Comparison of ENCODE assay signal across 9 cellular contexts in the genomic region with DNA sequence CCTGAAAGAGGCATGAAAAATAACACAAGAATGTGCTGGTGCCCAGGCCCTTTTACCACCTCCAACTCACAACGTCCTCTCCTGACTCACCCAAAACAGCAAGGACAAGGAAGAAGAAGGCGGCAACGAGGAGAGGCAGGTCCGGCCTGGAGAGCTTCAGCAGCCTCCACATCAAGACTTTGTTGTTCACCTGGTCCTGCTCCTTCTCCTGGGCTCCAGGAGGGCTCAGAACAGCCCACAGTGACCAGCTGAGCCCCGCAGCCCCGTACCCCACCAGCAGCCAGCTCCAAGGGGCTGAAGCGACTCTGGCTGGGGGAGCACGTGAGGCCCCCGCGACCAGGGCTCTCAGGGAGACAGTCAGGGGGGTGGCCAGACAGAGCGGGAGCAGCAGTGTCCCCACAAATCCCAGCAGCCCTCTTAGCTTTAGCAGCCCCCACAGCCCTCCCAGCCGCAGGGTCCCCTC. TPM values are rescaled to one million over a fixed set of nuclear protein-coding genes. Genes with fewer than 3 reads are reported as not detected.
A peak's percentile ranks its signal among the peaks of the same experiment; 100 is the strongest.
DNase-seq lines count a peak whose midpoint lies in the region; ATAC-seq, FAIRE-seq and TF ChIP-seq lines count a peak whose summit lies in the region.
"Had no signal": no experiment of that assay in that cellular context is flagged by ENCODE, and none has a peak within 500 bp of the region (broad histone marks: within the 10 kb centered on the region; RNA-seq: fewer than 3 reads in every experiment).

No MANE protein-coding gene starts in this region.

- peaks cover 4% of the 10 kb centered on the region for H3K79me2 ChIP-seq in HepG2 (ENCODE audit: insufficient read depth, low read length)

- H3K9me3 ChIP-seq in A549: no peaks in the 10 kb centered on the region
- no peaks in the 10 kb centered on the region for H3K9me3 ChIP-seq in HEK293 (ENCODE audit: control insufficient read depth, insufficient read depth, low read depth, low read length)
- no peaks in the 10 kb centered on the region for H3K9me3 ChIP-seq in HepG2 (ENCODE audit: low read length)
- H3K9me3 ChIP-seq in upper lobe of right lung: no peaks in the 10 kb centered on the region

- CTCF ChIA-PET in A549 (lab: Yijun Ruan, JAX) (interaction anchor here (0.9 to 10.9 kb wide), 19 partner anchors 10 to 337 kb away, joined by 3 to 253 read pairs (median 11); partner anchors contain the start of genes HLA-DMA, PSMB9 and TAP1), HEK293 (lab: Yijun Ruan, JAX) (interaction anchor here (0.6 to 6.7 kb wide), 38 partner anchors 9 to 1257 kb away, joined by 3 to 355 read pairs (median 8); partner anchors contain the start of genes HLA-DMA, HLA-DQB2, PSMB9 and TAP1), HepG2 (lab: Yijun Ruan, JAX; ENCODE audit: low intra/inter-chr PET ratio, low total read pairs) (interaction anchor here (2.9 to 3.1 kb wide), 2 partner anchors 16 to 30 kb away, joined by 39 to 65 read pairs; partner anchors contain the start of genes PSMB9 and TAP1)

- H3K4me1 ChIP-seq in A549: peaks cover 5% of the 10 kb centered on the region; the same call in 1 of the 3 replicates
- H3K4me1 ChIP-seq in HEK293 (ENCODE audit: control insufficient read depth, insufficient read depth, low read length): 0 out of 2 replicates have a peak, but pooled peaks cover 3% of the 10 kb centered on the region
- peaks cover 17% of the 10 kb centered on the region for H3K4me1 ChIP-seq in HepG2 (ENCODE audit: insufficient read depth, low read length)
- H3K4me1 ChIP-seq in upper lobe of right lung: peaks cover 23% of the 10 kb centered on the region

- TF ChIP-seq CTCF in A549 (IDR thresholded peaks at IDR 0.05) (no peak), HEK293 (tag by site-specific recombination; IDR thresholded peaks at IDR 0.05) (no peak), HepG2 (CRISPR knock-in tag; IDR thresholded peaks at IDR 0.05) (no peak), upper lobe of right lung (IDR thresholded peaks at IDR 0.05) (no peak)

- intact Hi-C loops in HepG2 (cut with micrococcal nuclease; ENCODE audit: unreplicated experiment) (loop anchor here (1.0 kb wide), 3 partner anchors 16 to 116 kb away; partner anchors contain the start of genes HLA-DMA and TAP1), upper lobe of right lung (cut with DNase I) (no loop called here)

- POLR2A ChIA-PET in A549 (lab: Yijun Ruan, JAX) (interaction anchor here (0.8 to 2.2 kb wide), 7 partner anchors 16 to 134 kb away, joined by 4 to 30 read pairs (median 12); partner anchors contain the start of genes BRD2, PSMB9 and TAP1), HEK293 (lab: Yijun Ruan, JAX) (interaction anchor here (0.7 to 3.5 kb wide), 20 partner anchors 8 to 147 kb away, joined by 3 to 83 read pairs (median 7); partner anchors contain the start of genes BRD2, PSMB9 and TAP1), HepG2 (lab: Yijun Ruan, JAX) (interaction anchor here (0.9 to 2.5 kb wide), 13 partner anchors 9 to 1099 kb away, joined by 3 to 56 read pairs (median 4); partner anchors contain the start of genes ATF6B, PBX2, PSMB9 and TAP1)

- TF ChIP-seq POLR2A in A549 (IDR thresholded peaks at IDR 0.05; ENCODE audit: low read length) (no peak), HepG2 (IDR thresholded peaks at IDR 0.05; ENCODE audit: insufficient read depth in 1 of 2, low read depth in 2 of 2, low read length in 2 of 2) (no peak)

- in situ Hi-C loops in HepG2 (cut with HindIII; ENCODE audit: extremely low pct_ligation_motif_present, low pct_unique_long_range_greater_than_20kb): no loop called here

- BruUV-seq in HepG2 (replicated peaks; lab: Mats Ljungman, UMichigan): TSS peak; percentile 31

- H3K27ac ChIP-seq in A549 (peak overlapping the region; percentile 83 to 90), HEK293 (ENCODE audit: extremely low read depth, low read depth, low read length) (peak overlapping the region; percentile 38; the same call in 1 of the 2 replicates), HepG2 (ENCODE audit: extremely low read length, insufficient read depth, low read length) (peak overlapping the region; percentile 80), upper lobe of right lung (peak overlapping the region; percentile 83)

- no peak overlapping the region for H2AFZ ChIP-seq in HepG2 (ENCODE audit: low read length)

- peak overlapping the region; percentile 61 for H3K9ac ChIP-seq in HepG2 (ENCODE audit: insufficient read depth, low read depth, low read length)

- ATAC-seq in A549 (peak in 1 of 2 experiments; percentile 6; a peak in 4 of 6 replicates), HepG2 (no peak; the same call in 2 of the 3 replicates), upper lobe of right lung (no peak), HG03378 (IDR thresholded peaks at IDR 0.05; ENCODE audit: unreplicated experiment) (no peak)
- no peak for ATAC-seq in activated CD4-positive, CD25-positive, alpha-beta regulatory T cell treated with anti-CD3 and anti-CD28 coated beads, Interleukin-2, amount 50 U/mL, for 24 hours

- DNase-seq in A549 (ENCODE audit: low read depth in 1 of 2, low spot score in 1 of 2): no peak
- DNase-seq in amniotic epithelial cell (ENCODE audit: low read depth): peak; percentile 19
- no peak for DNase-seq in HepG2 (ENCODE audit: low spot score)
- no peak for DNase-seq in upper lobe of right lung
- DNase-seq in activated CD4-positive, CD25-positive, alpha-beta regulatory T cell treated with anti-CD3 and anti-CD28 coated beads, Interleukin-2, amount 50 U/mL, for 72 hours: no peak

- TF ChIP-seq RAD21 in A549 (conservative IDR thresholded peaks at IDR 0.05 in 1 of 2, IDR thresholded peaks at IDR 0.05 in 1 of 2) (no peak), HepG2 (CRISPR knock-in tag; IDR thresholded peaks at IDR 0.05) (no peak)

- H4K20me1 ChIP-seq in HepG2 (ENCODE audit: insufficient read depth, low read length): no peaks in the 10 kb centered on the region

- no peak for FAIRE-seq in A549 (lab: Jason Lieb, UNC)
- no peak for FAIRE-seq in HepG2 (lab: Jason Lieb, UNC)

- TF ChIP-seq EP300 in A549 (IDR thresholded peaks at IDR 0.05) (no peak), HepG2 (IDR thresholded peaks at IDR 0.05; ENCODE audit: low read depth in 2 of 2, low read length in 2 of 2) (no peak), HepG2 (CRISPR knock-in tag; IDR thresholded peaks at IDR 0.05; ENCODE audit: borderline replicate concordance) (no peak)

- 50% methylated on average over 7 of the region's 12 CpGs for WGBS in A549 (ENCODE audit: missing lambda C conversion rate)
- WGBS in HepG2 (ENCODE audit: low lambda C conversion rate): 30% methylated on average over 6 of the region's 12 CpGs

- no peaks in the 10 kb centered on the region for H3K27me3 ChIP-seq in HepG2 (ENCODE audit: control insufficient read depth in 1 of 2, insufficient read depth in 2 of 2, low read length in 2 of 2)
- no peaks in the 10 kb centered on the region for H3K27me3 ChIP-seq in upper lobe of right lung

- peak overlapping the region; percentile 98 for H3K4me2 ChIP-seq in A549
- peak overlapping the region; percentile 94 for H3K4me2 ChIP-seq in HepG2 (ENCODE audit: low read depth, low read length)

- H3K4me3 ChIP-seq in A549 (peak overlapping the region; percentile 74), HEK293 (ENCODE audit: low read depth, low read length) (peak overlapping the region; percentile 87), HepG2 (replicated peaks in 1 of 3; ENCODE audit: insufficient read depth in 1 of 3, low read depth in 2 of 3, low read length in 3 of 3) (peak overlapping the region; percentile 82 to 87 (median 86)), upper lobe of right lung (peak overlapping the region; percentile 65)

- peaks cover 0 to 19% of the 10 kb centered on the region in 2 experiments; a peak in 1 of 3 replicates for H3K36me3 ChIP-seq in HEK293 (ENCODE audit: control insufficient read depth in 2 of 2, insufficient read depth in 1 of 2, low read length in 2 of 2)
- H3K36me3 ChIP-seq in HepG2 (replicated peaks in 1 of 2; ENCODE audit: control insufficient read depth in 1 of 2, insufficient read depth in 2 of 2, low read length in 2 of 2): peaks cover 2 to 7% of the 10 kb centered on the region in 2 experiments; a peak in 2 of 5 replicates
- H3K36me3 ChIP-seq in upper lobe of right lung: peaks cover 61% of the 10 kb centered on the region

RNA-seq across cellular contexts. Expression of gene TAP2, which starts 0.9 kb away (rescaled TPM):
- 11.4 and 12.1 TPM in 2 replicates for polyA plus RNA-seq in A549 (2011; rRNA removed)
- polyA plus RNA-seq in A549 (2012; cell fraction: cytosol; rRNA removed): 13.0 and 19.3 TPM in 2 replicates
- polyA plus RNA-seq in A549 (2012; cell fraction: nucleus; rRNA removed): 19.1 and 32.6 TPM in 2 replicates
- 15.9 to 18.4 TPM (median 16.5 TPM) in 3 replicates for polyA plus RNA-seq in A549 (2017; fragmentation: RNase III; extraction: RNeasy Plus Mini Kit Qiagen cat#74134 plus additional on column Dnase treatment)
- 21.0 and 42.2 TPM in 2 replicates for polyA minus RNA-seq in A549 (2011; rRNA and poly(A)+ RNA removed)
- 9.8 and 17.6 TPM in 2 replicates for total RNA-seq in HepG2 (2016; rRNA removed; fragmentation: Illumina TruSeq; extraction: Trizol)
- total RNA-seq in HepG2 (2016; cell fraction: cytosol; rRNA removed; fragmentation: Illumina TruSeq; extraction: Trizol; ENCODE audit: low read depth): 1.2 and 1.7 TPM in 2 replicates
- 9.2 and 20.2 TPM in 2 replicates for total RNA-seq in HepG2 (2016; cell fraction: insoluble cytoplasmic fraction; rRNA removed; fragmentation: Illumina TruSeq; extraction: Trizol)
- total RNA-seq in HepG2 (2016; cell fraction: membrane; rRNA removed; fragmentation: Illumina TruSeq; extraction: Trizol): 4.0 and 4.1 TPM in 2 replicates
- 21.3 and 26.0 TPM in 2 replicates for total RNA-seq in HepG2 (2016; cell fraction: nucleus; rRNA removed; fragmentation: Illumina TruSeq; extraction: Trizol)
- 10.3 and 16.2 TPM in 2 replicates for polyA plus RNA-seq in HepG2 (2011; rRNA removed)
- 7.9 and 11.8 TPM in 2 replicates for polyA plus RNA-seq in HepG2 (2011; cell fraction: cytosol; rRNA removed)
- 17.4 and 34.9 TPM in 2 replicates for polyA plus RNA-seq in HepG2 (2011; cell fraction: nucleus; rRNA removed)
- 11.3 and 15.1 TPM in 2 replicates for polyA plus RNA-seq in HepG2 (2012)
- 0.72 and 1.6 TPM in 2 replicates for polyA plus RNA-seq in HepG2 (2016; cell fraction: cytosol; fragmentation: Illumina TruSeq; extraction: Trizol; ENCODE audit: low read depth)
- 11.8 and 12.8 TPM in 2 replicates for polyA plus RNA-seq in HepG2 (2016; cell fraction: insoluble cytoplasmic fraction; fragmentation: Illumina TruSeq; extraction: Trizol; ENCODE audit: low read depth)
- polyA plus RNA-seq in HepG2 (2016; cell fraction: membrane; fragmentation: Illumina TruSeq; extraction: Trizol; ENCODE audit: low read depth): 2.6 and 3.1 TPM in 2 replicates
- 54.1 and 59.6 TPM in 2 replicates for polyA plus RNA-seq in HepG2 (2016; cell fraction: nucleus; fragmentation: Illumina TruSeq; extraction: Trizol; ENCODE audit: insufficient read depth, low read depth)
- polyA minus RNA-seq in HepG2 (2011; rRNA and poly(A)+ RNA removed; ENCODE audit: low replicate concordance): 39.2 and 126 TPM in 2 replicates
- polyA minus RNA-seq in HepG2 (2011; cell fraction: cytosol; rRNA and poly(A)+ RNA removed): 9.4 and 12.6 TPM in 2 replicates
- polyA minus RNA-seq in HepG2 (2011; cell fraction: nucleus; rRNA and poly(A)+ RNA removed): 21.8 and 31.5 TPM in 2 replicates
- total RNA-seq in upper lobe of right lung: 56.4 TPM

RNA-seq across cellular contexts. Expression of gene PSMB8, which starts 6.2 kb away (rescaled TPM):
- polyA plus RNA-seq in A549 (2011; rRNA removed): 18.7 and 20.2 TPM in 2 replicates
- 11.4 and 13.4 TPM in 2 replicates for polyA plus RNA-seq in A549 (2012; cell fraction: cytosol; rRNA removed)
- polyA plus RNA-seq in A549 (2012; cell fraction: nucleus; rRNA removed): 10.3 and 11.9 TPM in 2 replicates
- 14.6 to 16.6 TPM (median 15.9 TPM) in 3 replicates for polyA plus RNA-seq in A549 (2017; fragmentation: RNase III; extraction: RNeasy Plus Mini Kit Qiagen cat#74134 plus additional on column Dnase treatment)
- 7.3 and 9.3 TPM in 2 replicates for polyA minus RNA-seq in A549 (2011; rRNA and poly(A)+ RNA removed)
- 64.7 and 74.9 TPM in 2 replicates for total RNA-seq in HepG2 (2016; rRNA removed; fragmentation: Illumina TruSeq; extraction: Trizol)
- total RNA-seq in HepG2 (2016; cell fraction: cytosol; rRNA removed; fragmentation: Illumina TruSeq; extraction: Trizol; ENCODE audit: low read depth): 17.3 and 18.5 TPM in 2 replicates
- 69.4 and 76.9 TPM in 2 replicates for total RNA-seq in HepG2 (2016; cell fraction: insoluble cytoplasmic fraction; rRNA removed; fragmentation: Illumina TruSeq; extraction: Trizol)
- total RNA-seq in HepG2 (2016; cell fraction: membrane; rRNA removed; fragmentation: Illumina TruSeq; extraction: Trizol): 30.5 and 33.2 TPM in 2 replicates
- total RNA-seq in HepG2 (2016; cell fraction: nucleus; rRNA removed; fragmentation: Illumina TruSeq; extraction: Trizol): 24.1 and 26.9 TPM in 2 replicates
- polyA plus RNA-seq in HepG2 (2011; rRNA removed): 30.7 and 41.2 TPM in 2 replicates
- 43.0 and 50.9 TPM in 2 replicates for polyA plus RNA-seq in HepG2 (2011; cell fraction: cytosol; rRNA removed)
- 24.6 and 37.8 TPM in 2 replicates for polyA plus RNA-seq in HepG2 (2011; cell fraction: nucleus; rRNA removed)
- 24.6 and 32.8 TPM in 2 replicates for polyA plus RNA-seq in HepG2 (2012)
- 16.9 and 17.5 TPM in 2 replicates for polyA plus RNA-seq in HepG2 (2016; cell fraction: cytosol; fragmentation: Illumina TruSeq; extraction: Trizol; ENCODE audit: low read depth)
- 67.6 and 73.1 TPM in 2 replicates for polyA plus RNA-seq in HepG2 (2016; cell fraction: insoluble cytoplasmic fraction; fragmentation: Illumina TruSeq; extraction: Trizol; ENCODE audit: low read depth)
- polyA plus RNA-seq in HepG2 (2016; cell fraction: membrane; fragmentation: Illumina TruSeq; extraction: Trizol; ENCODE audit: low read depth): 25.0 and 28.1 TPM in 2 replicates
- 41.0 and 43.4 TPM in 2 replicates for polyA plus RNA-seq in HepG2 (2016; cell fraction: nucleus; fragmentation: Illumina TruSeq; extraction: Trizol; ENCODE audit: insufficient read depth, low read depth)
- polyA minus RNA-seq in HepG2 (2011; rRNA and poly(A)+ RNA removed; ENCODE audit: low replicate concordance): 17.3 and 80.7 TPM in 2 replicates
- 6.2 and 7.1 TPM in 2 replicates for polyA minus RNA-seq in HepG2 (2011; cell fraction: cytosol; rRNA and poly(A)+ RNA removed)
- 3.9 and 6.7 TPM in 2 replicates for polyA minus RNA-seq in HepG2 (2011; cell fraction: nucleus; rRNA and poly(A)+ RNA removed)
- 86.9 TPM for total RNA-seq in upper lobe of right lung

RNA-seq across cellular contexts. Expression of gene TAP1, which starts 15.8 kb away (rescaled TPM):
- polyA plus RNA-seq in A549 (2011; rRNA removed): 21.2 and 28.2 TPM in 2 replicates
- 16.4 and 19.8 TPM in 2 replicates for polyA plus RNA-seq in A549 (2012; cell fraction: cytosol; rRNA removed)
- 24.1 and 26.7 TPM in 2 replicates for polyA plus RNA-seq in A549 (2012; cell fraction: nucleus; rRNA removed)
- polyA plus RNA-seq in A549 (2017; fragmentation: RNase III; extraction: RNeasy Plus Mini Kit Qiagen cat#74134 plus additional on column Dnase treatment): 19.0 to 25.8 TPM (median 21.4 TPM) in 3 replicates
- polyA minus RNA-seq in A549 (2011; rRNA and poly(A)+ RNA removed): 24.5 and 30.3 TPM in 2 replicates
- total RNA-seq in HepG2 (2016; rRNA removed; fragmentation: Illumina TruSeq; extraction: Trizol): 23.0 and 52.2 TPM in 2 replicates
- total RNA-seq in HepG2 (2016; cell fraction: cytosol; rRNA removed; fragmentation: Illumina TruSeq; extraction: Trizol; ENCODE audit: low read depth): 9.3 and 11.5 TPM in 2 replicates
- 22.7 and 50.5 TPM in 2 replicates for total RNA-seq in HepG2 (2016; cell fraction: insoluble cytoplasmic fraction; rRNA removed; fragmentation: Illumina TruSeq; extraction: Trizol)
- total RNA-seq in HepG2 (2016; cell fraction: membrane; rRNA removed; fragmentation: Illumina TruSeq; extraction: Trizol): 19.4 and 21.5 TPM in 2 replicates
- 42.8 and 46.0 TPM in 2 replicates for total RNA-seq in HepG2 (2016; cell fraction: nucleus; rRNA removed; fragmentation: Illumina TruSeq; extraction: Trizol)
- polyA plus RNA-seq in HepG2 (2011; rRNA removed): 31.2 and 34.5 TPM in 2 replicates
- 27.9 and 29.3 TPM in 2 replicates for polyA plus RNA-seq in HepG2 (2011; cell fraction: cytosol; rRNA removed)
- polyA plus RNA-seq in HepG2 (2011; cell fraction: nucleus; rRNA removed): 33.1 and 33.7 TPM in 2 replicates
- 13.9 and 21.5 TPM in 2 replicates for polyA plus RNA-seq in HepG2 (2012)
- polyA plus RNA-seq in HepG2 (2016; cell fraction: cytosol; fragmentation: Illumina TruSeq; extraction: Trizol; ENCODE audit: low read depth): 7.3 TPM in 2 replicates
- polyA plus RNA-seq in HepG2 (2016; cell fraction: insoluble cytoplasmic fraction; fragmentation: Illumina TruSeq; extraction: Trizol; ENCODE audit: low read depth): 17.6 and 20.8 TPM in 2 replicates
- polyA plus RNA-seq in HepG2 (2016; cell fraction: membrane; fragmentation: Illumina TruSeq; extraction: Trizol; ENCODE audit: low read depth): 11.8 and 14.3 TPM in 2 replicates
- polyA plus RNA-seq in HepG2 (2016; cell fraction: nucleus; fragmentation: Illumina TruSeq; extraction: Trizol; ENCODE audit: insufficient read depth, low read depth): 60.4 and 64.9 TPM in 2 replicates
- 46.0 and 105 TPM in 2 replicates for polyA minus RNA-seq in HepG2 (2011; rRNA and poly(A)+ RNA removed; ENCODE audit: low replicate concordance)
- polyA minus RNA-seq in HepG2 (2011; cell fraction: cytosol; rRNA and poly(A)+ RNA removed): 18.2 and 19.3 TPM in 2 replicates
- polyA minus RNA-seq in HepG2 (2011; cell fraction: nucleus; rRNA and poly(A)+ RNA removed): 7.5 and 13.4 TPM in 2 replicates
- 60.4 TPM for total RNA-seq in upper lobe of right lung

RNA-seq across cellular contexts. Expression of gene PSMB9, which starts 16.3 kb away (rescaled TPM):
- polyA plus RNA-seq in A549 (2011; rRNA removed) (11.7 and 12.5 TPM in 2 replicates), A549 (2017; fragmentation: RNase III; extraction: RNeasy Plus Mini Kit Qiagen cat#74134 plus additional on column Dnase treatment) (9.2 to 18.9 TPM (median 12.0 TPM) in 3 replicates), HepG2 (2011; rRNA removed) (15.6 and 17.3 TPM in 2 replicates)
- polyA plus RNA-seq in A549 (2012; cell fraction: cytosol; rRNA removed): 39.1 TPM in 2 replicates
- polyA plus RNA-seq in A549 (2012; cell fraction: nucleus; rRNA removed): 18.5 and 19.2 TPM in 2 replicates
- 8.1 and 8.9 TPM in 2 replicates for polyA minus RNA-seq in A549 (2011; rRNA and poly(A)+ RNA removed)
- total RNA-seq in HepG2 (2016; rRNA removed; fragmentation: Illumina TruSeq; extraction: Trizol) (16.0 and 21.4 TPM in 2 replicates), upper lobe of right lung (47.2 TPM)
- total RNA-seq in HepG2 (2016; cell fraction: cytosol; rRNA removed; fragmentation: Illumina TruSeq; extraction: Trizol; ENCODE audit: low read depth): 3.2 and 3.3 TPM in 2 replicates
- 17.4 and 26.1 TPM in 2 replicates for total RNA-seq in HepG2 (2016; cell fraction: insoluble cytoplasmic fraction; rRNA removed; fragmentation: Illumina TruSeq; extraction: Trizol)
- 4.3 and 5.5 TPM in 2 replicates for total RNA-seq in HepG2 (2016; cell fraction: membrane; rRNA removed; fragmentation: Illumina TruSeq; extraction: Trizol)
- total RNA-seq in HepG2 (2016; cell fraction: nucleus; rRNA removed; fragmentation: Illumina TruSeq; extraction: Trizol): 5.0 and 6.6 TPM in 2 replicates
- polyA plus RNA-seq in HepG2 (2011; cell fraction: cytosol; rRNA removed): 19.5 and 21.0 TPM in 2 replicates
- polyA plus RNA-seq in HepG2 (2011; cell fraction: nucleus; rRNA removed): 4.4 and 5.1 TPM in 2 replicates
- polyA plus RNA-seq in HepG2 (2012): 3.4 and 5.3 TPM in 2 replicates
- 4.7 and 6.1 TPM in 2 replicates for polyA plus RNA-seq in HepG2 (2016; cell fraction: cytosol; fragmentation: Illumina TruSeq; extraction: Trizol; ENCODE audit: low read depth)
- 24.7 and 26.1 TPM in 2 replicates for polyA plus RNA-seq in HepG2 (2016; cell fraction: insoluble cytoplasmic fraction; fragmentation: Illumina TruSeq; extraction: Trizol; ENCODE audit: low read depth)
- 4.7 and 6.1 TPM in 2 replicates for polyA plus RNA-seq in HepG2 (2016; cell fraction: membrane; fragmentation: Illumina TruSeq; extraction: Trizol; ENCODE audit: low read depth)
- polyA plus RNA-seq in HepG2 (2016; cell fraction: nucleus; fragmentation: Illumina TruSeq; extraction: Trizol; ENCODE audit: insufficient read depth, low read depth): 10.3 and 12.6 TPM in 2 replicates
- 7.4 and 20.2 TPM in 2 replicates for polyA minus RNA-seq in HepG2 (2011; rRNA and poly(A)+ RNA removed; ENCODE audit: low replicate concordance)
- polyA minus RNA-seq in HepG2 (2011; cell fraction: cytosol; rRNA and poly(A)+ RNA removed): 3.7 and 5.3 TPM in 2 replicates
- 2.3 and 4.8 TPM in 2 replicates for polyA minus RNA-seq in HepG2 (2011; cell fraction: nucleus; rRNA and poly(A)+ RNA removed)

RNA-seq across cellular contexts. Expression of gene HLA-DOB, which starts 20.9 kb away (rescaled TPM):
- 0.10 and 0.11 TPM in 2 replicates for polyA plus RNA-seq in A549 (2011; rRNA removed)
- 0.09 TPM in 2 replicates for polyA plus RNA-seq in A549 (2012; cell fraction: cytosol; rRNA removed)
- polyA plus RNA-seq in A549 (2012; cell fraction: nucleus; rRNA removed): 0.52 and 0.84 TPM in 2 replicates
- 0.07 to 0.12 TPM (median 0.08 TPM) in 3 replicates for polyA plus RNA-seq in A549 (2017; fragmentation: RNase III; extraction: RNeasy Plus Mini Kit Qiagen cat#74134 plus additional on column Dnase treatment)
- polyA minus RNA-seq in A549 (2011; rRNA and poly(A)+ RNA removed): not detected in 2 replicates
- not detected in 2 replicates for total RNA-seq in HepG2 (2016; rRNA removed; fragmentation: Illumina TruSeq; extraction: Trizol)
- not detected in 2 replicates for total RNA-seq in HepG2 (2016; cell fraction: cytosol; rRNA removed; fragmentation: Illumina TruSeq; extraction: Trizol; ENCODE audit: low read depth)
- 0.09 TPM in 1 of 2 replicates, not detected in the other for total RNA-seq in HepG2 (2016; cell fraction: insoluble cytoplasmic fraction; rRNA removed; fragmentation: Illumina TruSeq; extraction: Trizol)
- total RNA-seq in HepG2 (2016; cell fraction: membrane; rRNA removed; fragmentation: Illumina TruSeq; extraction: Trizol): not detected in 2 replicates
- not detected in 2 replicates for total RNA-seq in HepG2 (2016; cell fraction: nucleus; rRNA removed; fragmentation: Illumina TruSeq; extraction: Trizol)
- polyA plus RNA-seq in HepG2 (2011; rRNA removed): 0.09 TPM in 1 of 2 replicates, not detected in the other
- not detected in 2 replicates for polyA plus RNA-seq in HepG2 (2011; cell fraction: cytosol; rRNA removed)
- polyA plus RNA-seq in HepG2 (2011; cell fraction: nucleus; rRNA removed): 0.21 TPM in 2 replicates
- not detected in 2 replicates for polyA plus RNA-seq in HepG2 (2012)
- polyA plus RNA-seq in HepG2 (2016; cell fraction: cytosol; fragmentation: Illumina TruSeq; extraction: Trizol; ENCODE audit: low read depth): not detected in 2 replicates
- not detected in 2 replicates for polyA plus RNA-seq in HepG2 (2016; cell fraction: insoluble cytoplasmic fraction; fragmentation: Illumina TruSeq; extraction: Trizol; ENCODE audit: low read depth)
- not detected in 2 replicates for polyA plus RNA-seq in HepG2 (2016; cell fraction: membrane; fragmentation: Illumina TruSeq; extraction: Trizol; ENCODE audit: low read depth)
- 1.1 TPM in 1 of 2 replicates, not detected in the other for polyA plus RNA-seq in HepG2 (2016; cell fraction: nucleus; fragmentation: Illumina TruSeq; extraction: Trizol; ENCODE audit: insufficient read depth, low read depth)
- 0.20 and 1.2 TPM in 2 replicates for polyA minus RNA-seq in HepG2 (2011; rRNA and poly(A)+ RNA removed; ENCODE audit: low replicate concordance)
- polyA minus RNA-seq in HepG2 (2011; cell fraction: cytosol; rRNA and poly(A)+ RNA removed): not detected in 2 replicates
- polyA minus RNA-seq in HepG2 (2011; cell fraction: nucleus; rRNA and poly(A)+ RNA removed): 0.52 TPM in 1 of 2 replicates, not detected in the other
- total RNA-seq in upper lobe of right lung: 0.64 TPM
- total RNA-seq: renal cortical epithelial cell had no signal
